In the genomic region with DNA sequence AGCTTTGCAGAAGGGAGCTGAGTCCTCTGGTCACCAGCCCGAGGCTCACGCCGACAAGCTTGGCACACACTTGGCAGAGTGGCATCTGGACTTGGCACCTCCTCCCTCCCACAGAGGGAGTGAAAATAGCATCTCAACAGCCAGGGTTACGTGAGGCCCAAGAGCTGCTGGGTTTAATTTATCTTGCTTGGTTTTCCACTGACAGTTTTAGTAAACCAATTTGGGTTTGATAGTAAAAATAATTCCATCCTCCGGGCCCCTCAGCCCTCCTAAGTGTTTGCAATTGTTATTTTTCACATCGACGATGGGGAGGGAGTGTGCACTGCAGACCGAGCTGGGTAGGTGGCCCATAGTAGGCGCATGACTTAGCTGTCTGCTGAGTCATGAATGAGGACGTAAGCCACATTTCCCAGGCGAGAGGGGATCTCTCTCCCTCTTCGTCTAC, we compare ENCODE assay signal across 3 cellular contexts.
TF ChIP-seq lines count a peak whose summit lies in the region.

No MANE protein-coding gene starts in this region.

TF ChIP-seq in SK-N-SH treated with all-trans-retinoic acid at 6 μM for 48 hours, 23 proteins besides CTCF, POLR2A, EP300 and RAD21 (continued from another document):
- TF ChIP-seq, protein P1, sequence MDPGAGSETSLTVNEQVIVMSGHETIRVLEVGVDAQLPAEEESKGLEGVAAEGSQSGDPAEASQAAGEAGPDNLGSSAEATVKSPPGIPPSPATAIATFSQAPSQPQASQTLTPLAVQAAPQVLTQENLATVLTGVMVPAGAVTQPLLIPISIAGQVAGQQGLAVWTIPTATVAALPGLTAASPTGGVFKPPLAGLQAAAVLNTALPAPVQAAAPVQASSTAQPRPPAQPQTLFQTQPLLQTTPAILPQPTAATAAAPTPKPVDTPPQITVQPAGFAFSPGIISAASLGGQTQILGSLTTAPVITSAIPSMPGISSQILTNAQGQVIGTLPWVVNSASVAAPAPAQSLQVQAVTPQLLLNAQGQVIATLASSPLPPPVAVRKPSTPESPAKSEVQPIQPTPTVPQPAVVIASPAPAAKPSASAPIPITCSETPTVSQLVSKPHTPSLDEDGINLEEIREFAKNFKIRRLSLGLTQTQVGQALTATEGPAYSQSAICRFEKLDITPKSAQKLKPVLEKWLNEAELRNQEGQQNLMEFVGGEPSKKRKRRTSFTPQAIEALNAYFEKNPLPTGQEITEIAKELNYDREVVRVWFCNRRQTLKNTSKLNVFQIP (CRISPR knock-in tag; IDR thresholded peaks at IDR 0.05; ENCODE audit: borderline replicate concordance, low read depth): no peak
- TF ChIP-seq, protein P2, sequence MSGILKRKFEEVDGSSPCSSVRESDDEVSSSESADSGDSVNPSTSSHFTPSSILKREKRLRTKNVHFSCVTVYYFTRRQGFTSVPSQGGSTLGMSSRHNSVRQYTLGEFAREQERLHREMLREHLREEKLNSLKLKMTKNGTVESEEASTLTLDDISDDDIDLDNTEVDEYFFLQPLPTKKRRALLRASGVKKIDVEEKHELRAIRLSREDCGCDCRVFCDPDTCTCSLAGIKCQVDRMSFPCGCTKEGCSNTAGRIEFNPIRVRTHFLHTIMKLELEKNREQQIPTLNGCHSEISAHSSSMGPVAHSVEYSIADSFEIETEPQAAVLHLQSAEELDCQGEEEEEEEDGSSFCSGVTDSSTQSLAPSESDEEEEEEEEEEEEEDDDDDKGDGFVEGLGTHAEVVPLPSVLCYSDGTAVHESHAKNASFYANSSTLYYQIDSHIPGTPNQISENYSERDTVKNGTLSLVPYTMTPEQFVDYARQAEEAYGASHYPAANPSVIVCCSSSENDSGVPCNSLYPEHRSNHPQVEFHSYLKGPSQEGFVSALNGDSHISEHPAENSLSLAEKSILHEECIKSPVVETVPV (CRISPR knock-in tag; IDR thresholded peaks at IDR 0.05): no peak
- no peak for TF ChIP-seq GLIS3 (CRISPR knock-in tag; IDR thresholded peaks at IDR 0.05)
- TF ChIP-seq BACH2 (CRISPR knock-in tag; IDR thresholded peaks at IDR 0.05; ENCODE audit: borderline replicate concordance): no peak
- TF ChIP-seq ZNF565 (CRISPR knock-in tag; conservative IDR thresholded peaks at IDR 0.05; ENCODE audit: low read depth): no peak
- no peak for TF ChIP-seq PPARA (CRISPR knock-in tag; IDR thresholded peaks at IDR 0.05; ENCODE audit: borderline replicate concordance)

TF ChIP-seq in SK-N-SH, 30 proteins besides CTCF, POLR2A, EP300 and RAD21 (continued from another document):
- TF ChIP-seq GABPA (IDR thresholded peaks at IDR 0.05; ENCODE audit: low read depth) (no peak), JUND (IDR thresholded peaks at IDR 0.05) (no peak), NFIC (IDR thresholded peaks at IDR 0.05; ENCODE audit: borderline replicate concordance) (no peak), TEAD4 (IDR thresholded peaks at IDR 0.05; ENCODE audit: borderline replicate concordance, insufficient read depth) (no peak), MEF2A (IDR thresholded peaks at IDR 0.05; ENCODE audit: borderline replicate concordance, low read depth) (no peak), TCF12 (IDR thresholded peaks at IDR 0.05) (no peak), SIN3A (IDR thresholded peaks at IDR 0.05; ENCODE audit: borderline replicate concordance, low read depth, low read length) (no peak), SMC3 (IDR thresholded peaks at IDR 0.05; ENCODE audit: low read depth, low read length) (no peak), GATA2 (CRISPR knock-in tag; IDR thresholded peaks at IDR 0.05) (no peak), FOSL2 (IDR thresholded peaks at IDR 0.05; ENCODE audit: borderline replicate concordance, low read depth) (no peak)
- TF ChIP-seq, protein P3, sequence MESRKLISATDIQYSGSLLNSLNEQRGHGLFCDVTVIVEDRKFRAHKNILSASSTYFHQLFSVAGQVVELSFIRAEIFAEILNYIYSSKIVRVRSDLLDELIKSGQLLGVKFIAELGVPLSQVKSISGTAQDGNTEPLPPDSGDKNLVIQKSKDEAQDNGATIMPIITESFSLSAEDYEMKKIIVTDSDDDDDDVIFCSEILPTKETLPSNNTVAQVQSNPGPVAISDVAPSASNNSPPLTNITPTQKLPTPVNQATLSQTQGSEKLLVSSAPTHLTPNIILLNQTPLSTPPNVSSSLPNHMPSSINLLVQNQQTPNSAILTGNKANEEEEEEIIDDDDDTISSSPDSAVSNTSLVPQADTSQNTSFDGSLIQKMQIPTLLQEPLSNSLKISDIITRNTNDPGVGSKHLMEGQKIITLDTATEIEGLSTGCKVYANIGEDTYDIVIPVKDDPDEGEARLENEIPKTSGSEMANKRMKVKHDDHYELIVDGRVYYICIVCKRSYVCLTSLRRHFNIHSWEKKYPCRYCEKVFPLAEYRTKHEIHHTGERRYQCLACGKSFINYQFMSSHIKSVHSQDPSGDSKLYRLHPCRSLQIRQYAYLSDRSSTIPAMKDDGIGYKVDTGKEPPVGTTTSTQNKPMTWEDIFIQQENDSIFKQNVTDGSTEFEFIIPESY (IDR thresholded peaks at IDR 0.05; ENCODE audit: borderline replicate concordance, low read depth): no peak

TF ChIP-seq in K562, 482 proteins besides CTCF, POLR2A, EP300 and RAD21 (continued from another document):
- TF ChIP-seq PTRF (tag; IDR thresholded peaks at IDR 0.05) (no peak), ZNF316 (IDR thresholded peaks at IDR 0.05) (peak; percentile 73), C11orf30 (IDR thresholded peaks at IDR 0.05; ENCODE audit: low read depth) (peak; percentile 76)
